ENCODE assay signal across 12 cellular contexts in genomic region chr12:66662729-66663128, GRCh38.
DNase-seq lines count a peak whose midpoint lies in the region; ATAC-seq and TF ChIP-seq lines count a peak whose summit lies in the region.
"Had no signal": no experiment of that assay in that cellular context is flagged by ENCODE, and none has a peak within 500 bp of the region (broad histone marks: within the 10 kb centered on the region; RNA-seq: fewer than 3 reads in every experiment).

No MANE protein-coding gene starts in this region.

- no peak overlapping the region for H3K4me3 ChIP-seq in choroid plexus epithelial cell (ENCODE audit: low read depth, low read length)
- H3K4me3 ChIP-seq: lung, right atrium auricular region had no signal

- TF ChIP-seq CTCF in choroid plexus epithelial cell (conservative IDR thresholded peaks at IDR 0.05; ENCODE audit: low read depth, low read length) (no peak), GM10248 (IDR thresholded peaks at IDR 0.05; ENCODE audit: control extremely low read depth, extremely low read depth, low read depth, missing control alignments) (no peak)

- DNase-seq in HCEC 1CT (peak; percentile 48), NCI-H345 (lab: John Stamatoyannopoulos, UW) (peak; percentile 70), choroid plexus epithelial cell (ENCODE audit: low read depth) (peak; percentile 60), putamen (ENCODE audit: low spot score) (peak; percentile 14), GM10248 (ENCODE audit: extremely low spot score) (no peak), Ammon's horn (ENCODE audit: low spot score) (no peak)
- DNase-seq: activated CD8-positive, alpha-beta T cell treated with anti-CD3 and anti-CD28 coated beads for 36 hours; anterior cingulate cortex had no signal

- POLR2A ChIA-PET in GM10248 (lab: Yijun Ruan, JAX), result no interaction called here

- ATAC-seq in GM18519 (IDR thresholded peaks at IDR 0.05; ENCODE audit: low FRiP score, unreplicated experiment) (no peak), HG03108 (IDR thresholded peaks at IDR 0.05; ENCODE audit: unreplicated experiment) (no peak)
- ATAC-seq: activated CD8-positive, alpha-beta T cell treated with anti-CD3 and anti-CD28 coated beads for 36 hours had no signal

- CTCF ChIA-PET in GM10248 (lab: Yijun Ruan, JAX), result interaction anchor here (0.9 to 1.9 kb wide), 5 partner anchors 16 to 255 kb away, joined by 3 to 7 read pairs (median 3); no protein-coding TSS in a partner anchor

Comparison
In these comparisons a context has a peak if more than half of its experiments do, and no peak if none do; other contexts are left out.
1. DNase-seq: peak in HCEC 1CT (single experiment), NCI-H345 (single experiment), choroid plexus epithelial cell (single experiment) and putamen (single experiment); none in GM10248 (single experiment) and Ammon's horn (single experiment).